Comparison of ENCODE assay signal across 20 cellular contexts in genomic region chr4:172845281-172845680, GRCh38.
"Had no signal": no experiment of that assay in that cellular context is flagged by ENCODE, and none has a peak within 500 bp of the region (broad histone marks: within the 10 kb centered on the region; RNA-seq: fewer than 3 reads in every experiment).

No MANE protein-coding gene starts in this region.

- H3K4me1 ChIP-seq: gastrocnemius medialis, heart right ventricle, left lung had no signal

- H3K9me3 ChIP-seq: esophagus muscularis mucosa, gastrocnemius medialis, heart right ventricle, left lung had no signal

- H3K27me3 Mint-ChIP-seq: memory B cell had no signal

- H3K27ac Mint-ChIP-seq: memory B cell had no signal

- ATAC-seq: foreskin keratinocyte, gastrocnemius medialis, heart right ventricle, left cardiac atrium, left lung, left ventricle myocardium superior had no signal

- H3K4me3 ChIP-seq: coronary artery, dorsolateral prefrontal cortex, esophagus muscularis mucosa, gastrocnemius medialis, heart right ventricle, left lung, lung had no signal

- H3K36me3 ChIP-seq: esophagus muscularis mucosa, gastrocnemius medialis, heart right ventricle, left lung had no signal

- H3K27me3 ChIP-seq: dorsolateral prefrontal cortex, esophagus muscularis mucosa, foreskin keratinocyte, gastrocnemius medialis, heart right ventricle, left lung had no signal

- H3K27ac ChIP-seq: coronary artery, dorsolateral prefrontal cortex, esophagus muscularis mucosa, foreskin keratinocyte, gastrocnemius medialis, heart right ventricle, left lung had no signal

- H3K4me3 Mint-ChIP-seq: memory B cell had no signal

- H3K9me3 Mint-ChIP-seq: memory B cell had no signal

- H3K36me3 Mint-ChIP-seq: memory B cell had no signal

- DNase-seq: dermis blood vessel endothelial cell; dorsolateral prefrontal cortex; effector CD4-positive, alpha-beta T cell; effector memory CD4-positive, alpha-beta T cell; foreskin keratinocyte; gastrocnemius medialis; glutamatergic neuron; head of caudate nucleus; heart right ventricle; hippocampal formation; left cardiac atrium; left lung; left ventricle myocardium superior; mammary epithelial cell; mesendoderm; midbrain had no signal

- H3K4me1 Mint-ChIP-seq: memory B cell had no signal
